ENCODE assay signal across 10 cellular contexts in the genomic region with DNA sequence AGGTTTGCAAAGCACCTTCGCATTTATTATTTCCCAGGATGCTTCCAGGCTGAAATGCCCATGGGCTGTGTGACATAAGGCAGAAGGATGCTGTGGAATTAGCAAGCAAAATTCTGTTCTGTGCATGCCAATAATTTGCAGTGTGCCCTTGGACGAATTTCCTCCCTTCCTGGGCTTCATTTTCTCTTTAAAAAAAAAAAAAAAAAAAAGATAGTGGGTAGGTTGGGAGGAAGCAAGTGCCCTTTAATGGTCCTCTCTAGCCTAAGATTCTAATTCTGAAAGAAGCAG. TPM values are rescaled to one million over a fixed set of nuclear protein-coding genes. Genes with fewer than 3 reads are reported as not detected.
A peak's percentile ranks its signal among the peaks of the same experiment; 100 is the strongest.
DNase-seq lines count a peak whose midpoint lies in the region; ATAC-seq, FAIRE-seq and TF ChIP-seq lines count a peak whose summit lies in the region.
"Had no signal": no experiment of that assay in that cellular context is flagged by ENCODE, and none has a peak within 500 bp of the region (broad histone marks: within the 10 kb centered on the region; RNA-seq: fewer than 3 reads in every experiment).

No MANE protein-coding gene starts in this region.

- peak overlapping the region; percentile 85 for H3K4me2 ChIP-seq in endothelial cell of umbilical vein (ENCODE audit: insufficient read depth, low read length)

- peaks cover 78% of the 10 kb centered on the region for H3K4me1 Mint-ChIP-seq in osteocyte (ENCODE audit: unreplicated experiment)

- in situ Hi-C loops in Panc1 (cut with HindIII; ENCODE audit: low pct_unique_long_range_greater_than_20kb, low sequenced_read_pairs): no loop called here

- no peak overlapping the region for H2AFZ ChIP-seq in endothelial cell of umbilical vein (ENCODE audit: low read depth, low read length)

- H3K4me3 Mint-ChIP-seq in osteocyte (ENCODE audit: unreplicated experiment): peak overlapping the region; percentile 60
- H3K4me3 Mint-ChIP-seq: activated naive CD8-positive, alpha-beta T cell treated with anti-CD3 and anti-CD28 coated beads for 36 hours had no signal

- no peaks in the 10 kb centered on the region for H3K9me3 Mint-ChIP-seq in osteocyte (ENCODE audit: unreplicated experiment)
- H3K9me3 Mint-ChIP-seq: activated naive CD8-positive, alpha-beta T cell treated with anti-CD3 and anti-CD28 coated beads for 36 hours had no signal

- POLR2A ChIA-PET in Panc1 (lab: Charles Lee) (interaction anchor here (0.6 to 0.7 kb wide), 2 partner anchors 10 to 134 kb away, joined by 6 to 7 read pairs; no protein-coding TSS in a partner anchor), endothelial cell of umbilical vein (lab: Charles Lee) (interaction anchor here (0.6 kb wide), 2 partner anchors 13 to 16 kb away, joined by 3 to 4 read pairs; no protein-coding TSS in a partner anchor)

- H3K27me3 ChIP-seq in BE2C (no peaks in the 10 kb centered on the region), Panc1 (ENCODE audit: control insufficient read depth, insufficient read depth, low read length) (no peaks in the 10 kb centered on the region), endothelial cell of umbilical vein (ENCODE audit: control insufficient read depth in 2 of 2, insufficient read depth in 2 of 2, low read length in 2 of 2) (no peaks in the 10 kb centered on the region)

- no peak for ATAC-seq in Panc1
- no peak for ATAC-seq in HG02763 (IDR thresholded peaks at IDR 0.05; ENCODE audit: unreplicated experiment)
- no peak for ATAC-seq in GM21576 (IDR thresholded peaks at IDR 0.05; ENCODE audit: unreplicated experiment)

- H3K27ac Mint-ChIP-seq in osteocyte (ENCODE audit: unreplicated experiment): peak overlapping the region; percentile 97

- H3K9me3 ChIP-seq in BE2C (no peaks in the 10 kb centered on the region), Panc1 (ENCODE audit: control insufficient read depth, insufficient read depth, low read depth, low read length) (no peaks in the 10 kb centered on the region), endothelial cell of umbilical vein (replicated peaks; ENCODE audit: control insufficient read depth, insufficient read depth, low read length) (no peaks in the 10 kb centered on the region)

- H3K4me3 ChIP-seq in BE2C (ENCODE audit: low read depth, low read length) (peak overlapping the region; percentile 28; the same call in 1 of the 2 replicates), Panc1 (ENCODE audit: low read depth in 2 of 2, low read length in 2 of 2) (peak overlapping the region; percentile 25 to 34; a peak in 2 of 4 replicates), endothelial cell of umbilical vein (replicated peaks in 1 of 3; ENCODE audit: insufficient read depth in 1 of 3, low read depth in 1 of 3, low read length in 3 of 3) (peak overlapping the region in 1 of 3 experiments; percentile 1)

- H3K9me1 ChIP-seq in endothelial cell of umbilical vein (replicated peaks; ENCODE audit: control insufficient read depth, extremely low read depth, insufficient read depth, low read length): no peaks in the 10 kb centered on the region

- intact Hi-C loops in Panc1 (cut with micrococcal nuclease; ENCODE audit: unreplicated experiment) (no loop called here), endothelial cell of umbilical vein (cut with micrococcal nuclease) (loop anchor here (1.0 kb wide), 2 partner anchors 7 to 20 kb away; no protein-coding TSS in a partner anchor)

- CTCF ChIA-PET in Panc1 (lab: Charles Lee): interaction anchor here (2.0 kb wide), 1 partner anchor 74 kb away, joined by 10 read pairs; no protein-coding TSS in a partner anchor
- CTCF ChIA-PET in endothelial cell of umbilical vein (lab: Charles Lee): interaction anchor here (1.0 to 24.8 kb wide), 4 partner anchors 15 to 72 kb away, joined by 4 to 1069 read pairs (median 5); no protein-coding TSS in a partner anchor

- H4K20me1 ChIP-seq in endothelial cell of umbilical vein (replicated peaks; ENCODE audit: control insufficient read depth, extremely low read depth, insufficient read depth, low read length): no peaks in the 10 kb centered on the region

- FAIRE-seq in endothelial cell of umbilical vein (lab: Jason Lieb, UNC): peak; percentile 18

- H3K4me1 ChIP-seq in BE2C (peaks cover 20% of the 10 kb centered on the region), Panc1 (ENCODE audit: control insufficient read depth, insufficient read depth, low read length) (peaks cover 63% of the 10 kb centered on the region), endothelial cell of umbilical vein (ENCODE audit: control insufficient read depth, extremely low read depth, insufficient read depth, low read length) (peaks cover 38% of the 10 kb centered on the region)

- H3K9ac ChIP-seq in endothelial cell of umbilical vein (replicated peaks; ENCODE audit: extremely low read depth, insufficient read depth, low read length): peak overlapping the region; percentile 99

- H3K36me3 ChIP-seq in BE2C (peaks cover 23% of the 10 kb centered on the region), Panc1 (ENCODE audit: control insufficient read depth, insufficient read depth, low read length) (peaks cover 6% of the 10 kb centered on the region; the same call in 1 of the 2 replicates), endothelial cell of umbilical vein (ENCODE audit: control insufficient read depth in 2 of 2, extremely low read depth in 1 of 2, insufficient read depth in 2 of 2, low read length in 2 of 2) (peaks cover 2 to 3% of the 10 kb centered on the region in 2 experiments)

- H3K27ac ChIP-seq in Panc1 (ENCODE audit: low read length) (peak overlapping the region; percentile 88), endothelial cell of umbilical vein (ENCODE audit: insufficient read depth, low read depth, low read length) (peak overlapping the region; percentile 99)

- BruUV-seq in Panc1 (replicated peaks; lab: Mats Ljungman, UMichigan): no TSS peak
- BruUV-seq in endothelial cell of umbilical vein (replicated peaks; lab: Mats Ljungman, UMichigan): no TSS peak

- peaks cover 4% of the 10 kb centered on the region for H3K36me3 Mint-ChIP-seq in osteocyte (ENCODE audit: unreplicated experiment)

- dilution Hi-C loops in endothelial cell of umbilical vein (cut with MboI; ENCODE audit: extremely low pct_ligation_motif_present, low sequenced_read_pairs): no loop called here

- TF ChIP-seq CTCF in BE2C (IDR thresholded peaks at IDR 0.05; ENCODE audit: low read depth, low read length) (no peak), Panc1 (IDR thresholded peaks at IDR 0.05) (no peak), endothelial cell of umbilical vein (IDR thresholded peaks at IDR 0.05; ENCODE audit: extremely low read depth in 1 of 2, insufficient read depth in 1 of 2, low read depth in 1 of 2, low read length in 2 of 2) (no peak), osteocyte (IDR thresholded peaks at IDR 0.05) (no peak)

- H3K79me2 ChIP-seq in endothelial cell of umbilical vein (ENCODE audit: control insufficient read depth, insufficient read depth, low read length): peaks cover 28% of the 10 kb centered on the region

- DNase-seq in BE2C (no peak), Panc1 (ENCODE audit: low read depth, low spot score) (no peak), endothelial cell of umbilical vein (ENCODE audit: low read depth, low spot score) (no peak), osteocyte (ENCODE audit: extremely low spot score, unreplicated experiment) (no peak), DMS114 treated with DMSO at 0.1 percent for 48 hours (lab: John Stamatoyannopoulos, UW; ENCODE audit: unreplicated experiment) (no peak), cerebellar cortex (ENCODE audit: low spot score) (no peak)
- DNase-seq: KG1 had no signal

- H3K27me3 Mint-ChIP-seq in osteocyte (ENCODE audit: unreplicated experiment): no peaks in the 10 kb centered on the region
- H3K27me3 Mint-ChIP-seq: activated naive CD8-positive, alpha-beta T cell treated with anti-CD3 and anti-CD28 coated beads for 36 hours had no signal

- TF ChIP-seq POLR2A in endothelial cell of umbilical vein (IDR thresholded peaks at IDR 0.05; ENCODE audit: low read depth, low read length): no peak

TF ChIP-seq in endothelial cell of umbilical vein, 7 proteins besides CTCF, POLR2A, EP300 and RAD21:
- TF ChIP-seq GATA2 (IDR thresholded peaks at IDR 0.05; ENCODE audit: insufficient read depth, insufficient read length, low read depth, low read length): no peak
- no peak for TF ChIP-seq POLR2AphosphoS5 (IDR thresholded peaks at IDR 0.05; ENCODE audit: insufficient read depth, low read depth, low read length)
- no peak for TF ChIP-seq FOS (IDR thresholded peaks at IDR 0.05; ENCODE audit: borderline replicate concordance, insufficient read depth, low read length)

RNA-seq across cellular contexts. Expression of gene ID3, which starts 2.5 kb away (rescaled TPM):
- polyA plus RNA-seq in BE2C (2012; ENCODE audit: insufficient read depth, insufficient read length, low read depth): 63.3 TPM
- 39.6 TPM for total RNA-seq in Panc1 (2021; ENCODE audit: unreplicated experiment)
- 46.3 TPM for polyA plus RNA-seq in Panc1 (2012; ENCODE audit: insufficient read length)
- total RNA-seq in endothelial cell of umbilical vein: 277 and 310 TPM in 2 replicates
- 783 and 971 TPM in 2 replicates for polyA plus RNA-seq in endothelial cell of umbilical vein
- polyA plus RNA-seq in endothelial cell of umbilical vein (2011; cell fraction: cytosol; rRNA removed): 696 and 743 TPM in 2 replicates
- polyA plus RNA-seq in endothelial cell of umbilical vein (2011; cell fraction: nucleus; rRNA removed): 934 and 1,004 TPM in 2 replicates
- 264 and 295 TPM in 2 replicates for polyA plus RNA-seq in endothelial cell of umbilical vein (2012)
- polyA minus RNA-seq in endothelial cell of umbilical vein: 160 and 202 TPM in 2 replicates
- 421 TPM for polyA minus RNA-seq in endothelial cell of umbilical vein (2011; cell fraction: cytosol; rRNA and poly(A)+ RNA removed)
- polyA minus RNA-seq in endothelial cell of umbilical vein (2011; cell fraction: nucleus; rRNA and poly(A)+ RNA removed): 377 and 561 TPM in 2 replicates
- total RNA-seq in osteocyte: 73.5 and 86.9 TPM in 2 replicates

RNA-seq across cellular contexts. Expression of gene E2F2, which starts 30.7 kb away (rescaled TPM):
- polyA plus RNA-seq in BE2C (2012; ENCODE audit: insufficient read depth, insufficient read length, low read depth): 0.73 TPM
- total RNA-seq in Panc1 (2021; ENCODE audit: unreplicated experiment): 9.5 TPM
- polyA plus RNA-seq in Panc1 (2012; ENCODE audit: insufficient read length): 3.1 TPM
- total RNA-seq in endothelial cell of umbilical vein: 5.0 and 5.6 TPM in 2 replicates
- polyA plus RNA-seq in endothelial cell of umbilical vein: 0.83 and 1.1 TPM in 2 replicates
- polyA plus RNA-seq in endothelial cell of umbilical vein (2011; cell fraction: cytosol; rRNA removed): 0.95 and 1.2 TPM in 2 replicates
- polyA plus RNA-seq in endothelial cell of umbilical vein (2011; cell fraction: nucleus; rRNA removed): 1.9 and 2.0 TPM in 2 replicates
- 1.1 and 1.6 TPM in 2 replicates for polyA plus RNA-seq in endothelial cell of umbilical vein (2012)
- polyA minus RNA-seq in endothelial cell of umbilical vein: 1.5 and 1.9 TPM in 2 replicates
- polyA minus RNA-seq in endothelial cell of umbilical vein (2011; cell fraction: cytosol; rRNA and poly(A)+ RNA removed): 11.7 TPM
- polyA minus RNA-seq in endothelial cell of umbilical vein (2011; cell fraction: nucleus; rRNA and poly(A)+ RNA removed): 1.6 and 2.9 TPM in 2 replicates
- 1.3 TPM in 2 replicates for total RNA-seq in osteocyte
